9 cellular contexts compared by ENCODE assay signal in genomic region chr22:27133951-27134664, GRCh38.
DNase-seq lines count a peak whose midpoint lies in the region; ATAC-seq and TF ChIP-seq lines count a peak whose summit lies in the region.
"Had no signal": no experiment of that assay in that cellular context is flagged by ENCODE, and none has a peak within 500 bp of the region (broad histone marks: within the 10 kb centered on the region; RNA-seq: fewer than 3 reads in every experiment).

No MANE protein-coding gene starts in this region.

- peaks cover 9% of the 10 kb centered on the region for H3K36me3 Mint-ChIP-seq in HFFc6 (ENCODE audit: low read depth)
- no peaks in the 10 kb centered on the region for H3K36me3 Mint-ChIP-seq in activated CD4-positive, alpha-beta memory T cell treated with anti-CD3 and anti-CD28 coated beads for 36 hours

- no peak overlapping the region for H3K4me3 ChIP-seq in AG04449 (ENCODE audit: low read depth, low read length)

- CTCF ChIA-PET in AG04449 (lab: Yijun Ruan, JAX), result interaction anchor here (0.7 kb wide), 1 partner anchor 10 kb away, joined by 3 read pairs; no protein-coding TSS in a partner anchor
- CTCF ChIA-PET in activated CD4-positive, alpha-beta memory T cell treated with anti-CD3 and anti-CD28 coated beads for 36 hours (lab: Charles Lee), result no interaction called here

- POLR2A ChIA-PET in AG04449 (lab: Yijun Ruan, JAX), result interaction anchor here (0.7 to 2.5 kb wide), 7 partner anchors 21 to 437 kb away, joined by 3 to 14 read pairs (median 3); no protein-coding TSS in a partner anchor
- POLR2A ChIA-PET in activated CD4-positive, alpha-beta memory T cell treated with anti-CD3 and anti-CD28 coated beads for 36 hours (lab: Charles Lee), result no interaction called here

- H3K27ac Mint-ChIP-seq in HFFc6, result peak overlapping the region; percentile 70
- no peak overlapping the region for H3K27ac Mint-ChIP-seq in activated CD4-positive, alpha-beta memory T cell treated with anti-CD3 and anti-CD28 coated beads for 36 hours
- H3K27ac Mint-ChIP-seq: activated B cell treated with CpG ODN at 0.5 μM for 24 hours had no signal

- peaks cover 15% of the 10 kb centered on the region; the same call in 1 of the 2 replicates for H3K9me3 Mint-ChIP-seq in HFFc6
- no peaks in the 10 kb centered on the region for H3K9me3 Mint-ChIP-seq in activated CD4-positive, alpha-beta memory T cell treated with anti-CD3 and anti-CD28 coated beads for 36 hours
- H3K9me3 Mint-ChIP-seq: activated B cell treated with CpG ODN at 0.5 μM for 24 hours had no signal

- peaks cover 66% of the 10 kb centered on the region for H3K4me1 Mint-ChIP-seq in HFFc6 (ENCODE audit: low read depth)
- H3K4me1 Mint-ChIP-seq in activated CD4-positive, alpha-beta memory T cell treated with anti-CD3 and anti-CD28 coated beads for 36 hours (ENCODE audit: low read depth), result no peaks in the 10 kb centered on the region
- H3K4me1 Mint-ChIP-seq: activated B cell treated with CpG ODN at 0.5 μM for 24 hours had no signal

- H3K27me3 Mint-ChIP-seq in HFFc6 (ENCODE audit: insufficient read depth), result peaks cover 21% of the 10 kb centered on the region
- H3K27me3 Mint-ChIP-seq in activated CD4-positive, alpha-beta memory T cell treated with anti-CD3 and anti-CD28 coated beads for 36 hours, result peaks cover 8% of the 10 kb centered on the region

- H3K4me3 Mint-ChIP-seq in HFFc6, result peak overlapping the region; percentile 16
- H3K4me3 Mint-ChIP-seq in activated CD4-positive, alpha-beta memory T cell treated with anti-CD3 and anti-CD28 coated beads for 36 hours, result no peak overlapping the region
- H3K4me3 Mint-ChIP-seq: activated B cell treated with CpG ODN at 0.5 μM for 24 hours had no signal

- DNase-seq in AG04449 (ENCODE audit: low read depth, low spot score) (peak; percentile 63), HFFc6 (peak; percentile 79), kidney glomerular epithelial cell (lab: John Stamatoyannopoulos, UW) (peak; percentile 86), NCI-H187 treated with DMSO at 0.1 percent for 48 hours (lab: John Stamatoyannopoulos, UW) (no peak), NCI-H2227 treated with DMSO at 0.1 percent for 48 hours (lab: John Stamatoyannopoulos, UW) (no peak)
- DNase-seq in activated CD4-positive, alpha-beta memory T cell treated with anti-CD3 and anti-CD28 coated beads for 36 hours, result peak; percentile 35
- DNase-seq in activated effector memory CD4-positive, alpha-beta T cell treated with Interleukin-2 at 50 U/mL for 16 hours, result no peak
- DNase-seq: activated B cell treated with CpG ODN at 0.5 μM for 24 hours had no signal

- intact Hi-C loops in activated CD4-positive, alpha-beta memory T cell treated with anti-CD3 and anti-CD28 coated beads for 36 hours (cut with micrococcal nuclease), result no loop called here

- ATAC-seq in HG03378 (IDR thresholded peaks at IDR 0.05; ENCODE audit: unreplicated experiment), result no peak

- TF ChIP-seq CTCF in AG04449 (IDR thresholded peaks at IDR 0.05; ENCODE audit: insufficient read depth, low read length, missing control alignments) (no peak), HFFc6 (IDR thresholded peaks at IDR 0.05) (no peak)

Comparison
In these comparisons a context has a peak if more than half of its experiments do, and no peak if none do; other contexts are left out.
1. DNase-seq: peak in AG04449 (single experiment), HFFc6 (single experiment), activated CD4-positive, alpha-beta memory T cell treated with anti-CD3 and anti-CD28 coated beads for 36 hours (single experiment) and kidney glomerular epithelial cell (single experiment); none in NCI-H187 treated with DMSO at 0.1 percent for 48 hours (single experiment), NCI-H2227 treated with DMSO at 0.1 percent for 48 hours (single experiment) and activated effector memory CD4-positive, alpha-beta T cell treated with Interleukin-2 at 50 U/mL for 16 hours (single experiment).